ENCODE assay signal across 15 cellular contexts in the genomic region with DNA sequence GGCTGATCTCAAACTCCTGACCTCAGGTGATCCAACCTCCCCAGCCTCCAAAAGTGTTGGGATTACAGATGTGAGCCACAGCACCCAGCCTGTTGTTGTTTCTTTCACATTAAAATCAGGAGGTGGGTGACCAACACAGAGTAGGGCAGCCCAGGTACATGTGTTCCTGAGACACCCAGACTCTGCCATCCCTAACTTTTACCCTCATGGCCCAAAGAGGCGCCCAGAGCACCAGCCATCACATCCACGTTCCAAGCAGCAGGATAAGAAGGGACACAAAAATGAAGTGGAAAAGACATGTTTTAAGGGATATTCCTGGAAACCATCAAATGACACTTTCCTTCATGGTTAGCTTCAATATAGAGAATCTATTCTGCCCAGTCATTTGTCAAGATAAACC.
A peak's percentile ranks its signal among the peaks of the same experiment; 100 is the strongest.
DNase-seq lines count a peak whose midpoint lies in the region; ATAC-seq and TF ChIP-seq lines count a peak whose summit lies in the region.
"Had no signal": no experiment of that assay in that cellular context is flagged by ENCODE, and none has a peak within 500 bp of the region (broad histone marks: within the 10 kb centered on the region; RNA-seq: fewer than 3 reads in every experiment).

No MANE protein-coding gene starts in this region.

- H3K27me3 Mint-ChIP-seq in activated T-cell treated with anti-CD3 and anti-CD28 coated beads, Interleukin-2, amount 50 U/mL, for 72 hours (ENCODE audit: low read depth): no peaks in the 10 kb centered on the region
- H3K27me3 Mint-ChIP-seq in T-helper 17 cell: no peaks in the 10 kb centered on the region
- no peaks in the 10 kb centered on the region for H3K27me3 Mint-ChIP-seq in endodermal cell (ENCODE audit: insufficient read depth)
- no peaks in the 10 kb centered on the region for H3K27me3 Mint-ChIP-seq in type B pancreatic cell

- no peaks in the 10 kb centered on the region for H3K9me3 ChIP-seq in T-helper 17 cell (ENCODE audit: control insufficient read depth, low read length, poor library complexity, severe bottlenecking)
- peaks cover 5% of the 10 kb centered on the region for H3K9me3 ChIP-seq in endodermal cell (ENCODE audit: control insufficient read depth, low read length)

- no peak overlapping the region for H3K27ac Mint-ChIP-seq in activated T-cell treated with anti-CD3 and anti-CD28 coated beads, Interleukin-2, amount 50 U/mL, for 72 hours
- H3K27ac Mint-ChIP-seq in T-helper 17 cell: peak overlapping the region; percentile 96
- no peak overlapping the region for H3K27ac Mint-ChIP-seq in endodermal cell
- H3K27ac Mint-ChIP-seq in type B pancreatic cell: peak overlapping the region; percentile 48

- H3K4me3 ChIP-seq in endodermal cell (ENCODE audit: low read length): peak overlapping the region; percentile 53
- H3K4me3 ChIP-seq: spleen had no signal

- H3K9me3 Mint-ChIP-seq in activated T-cell treated with anti-CD3 and anti-CD28 coated beads, Interleukin-2, amount 50 U/mL, for 72 hours: no peaks in the 10 kb centered on the region
- H3K9me3 Mint-ChIP-seq in endodermal cell: no peaks in the 10 kb centered on the region
- peaks cover 4% of the 10 kb centered on the region for H3K9me3 Mint-ChIP-seq in type B pancreatic cell

- no peaks in the 10 kb centered on the region for H3K27me3 ChIP-seq in endodermal cell (ENCODE audit: control insufficient read depth, insufficient read depth, low read length, poor library complexity, severe bottlenecking)
- H3K27me3 ChIP-seq: spleen had no signal

- no peaks in the 10 kb centered on the region for H3K36me3 ChIP-seq in endodermal cell (ENCODE audit: control insufficient read depth, insufficient read depth, low read length)
- H3K36me3 ChIP-seq: spleen had no signal

- no peak for DNase-seq in activated T-cell treated with anti-CD3 and anti-CD28 coated beads, Interleukin-2, amount 50 U/mL, for 72 hours
- DNase-seq in activated T-cell treated with anti-CD3 and anti-CD28 coated beads, Interleukin-2, amount 50 U/mL, for 48 hours: no peak
- DNase-seq in T-helper 17 cell: no peak
- no peak for DNase-seq in endodermal cell
- no peak for DNase-seq in type B pancreatic cell (ENCODE audit: extremely low spot score, unreplicated experiment)
- no peak for DNase-seq in effector CD4-positive, alpha-beta T cell
- DNase-seq: activated CD4-positive, CD25-positive, alpha-beta regulatory T cell; NCI-H82; OCI-M1; SIG-M5; spleen; stimulated activated CD4-positive, alpha-beta T cell treated with anti-CD3 and anti-CD28 coated beads, Interleukin-4, amount 100 ng/mL, for 4 hours had no signal

- 86% methylated on average over 2 of the region's 2 CpGs; no CpG with 5 or more reads in 1 of the 2 experiments for WGBS in endodermal cell (ENCODE audit: insufficient coverage in 1 of 2, insufficient read length in 1 of 2), 2 experiments

- no peak overlapping the region for H3K27ac ChIP-seq in endodermal cell (ENCODE audit: low read depth, low read length)

- no peak for ATAC-seq in activated T-cell treated with anti-CD3 and anti-CD28 coated beads, Interleukin-2, amount 50 U/mL, for 72 hours (replicated peaks in 1 of 2)
- ATAC-seq in T-helper 17 cell: no peak
- ATAC-seq in GM21723 (IDR thresholded peaks at IDR 0.05; ENCODE audit: unreplicated experiment): no peak
- no peak for ATAC-seq in HG02870 (IDR thresholded peaks at IDR 0.05; ENCODE audit: unreplicated experiment)
- ATAC-seq: left lobe of liver had no signal

- peaks cover 12 to 13% of the 10 kb centered on the region in 2 donors for H3K36me3 Mint-ChIP-seq in activated T-cell treated with anti-CD3 and anti-CD28 coated beads, Interleukin-2, amount 50 U/mL, for 72 hours (ENCODE audit: insufficient read depth in 2 of 2)
- H3K36me3 Mint-ChIP-seq in T-helper 17 cell (ENCODE audit: low read depth) (no peaks in the 10 kb centered on the region), endodermal cell (ENCODE audit: low read depth) (no peaks in the 10 kb centered on the region), type B pancreatic cell (no peaks in the 10 kb centered on the region)

- TF ChIP-seq CTCF in endodermal cell (conservative IDR thresholded peaks at IDR 0.05) (no peak), type B pancreatic cell (conservative IDR thresholded peaks at IDR 0.05) (no peak)

- peaks cover 77% of the 10 kb centered on the region for H3K4me1 Mint-ChIP-seq in activated T-cell treated with anti-CD3 and anti-CD28 coated beads, Interleukin-2, amount 50 U/mL, for 72 hours (ENCODE audit: low read depth)
- H3K4me1 Mint-ChIP-seq in T-helper 17 cell (peaks cover 49% of the 10 kb centered on the region), endodermal cell (peaks cover 31% of the 10 kb centered on the region), type B pancreatic cell (ENCODE audit: unreplicated experiment) (peaks cover 15% of the 10 kb centered on the region)

- no peak overlapping the region for H3K9ac ChIP-seq in endodermal cell (ENCODE audit: extremely low read depth, low read length, poor library complexity, severe bottlenecking)

- H3K4me1 ChIP-seq in endodermal cell (ENCODE audit: control insufficient read depth, insufficient read depth, low read length): peaks cover 8% of the 10 kb centered on the region

- peak overlapping the region; percentile 61 to 75 for H3K4me3 Mint-ChIP-seq in activated T-cell treated with anti-CD3 and anti-CD28 coated beads, Interleukin-2, amount 50 U/mL, for 72 hours
- no peak overlapping the region for H3K4me3 Mint-ChIP-seq in T-helper 17 cell
- H3K4me3 Mint-ChIP-seq in endodermal cell: no peak overlapping the region
- H3K4me3 Mint-ChIP-seq in type B pancreatic cell: no peak overlapping the region

Comparison
In these comparisons a context has a peak if more than half of its experiments do, and no peak if none do; other contexts are left out.
1. H3K27ac Mint-ChIP-seq: peak in T-helper 17 cell (single experiment) and type B pancreatic cell (single experiment); none in activated T-cell treated with anti-CD3 and anti-CD28 coated beads, Interleukin-2, amount 50 U/mL, for 72 hours (single experiment) and endodermal cell (single experiment).
2. H3K4me3 Mint-ChIP-seq: peak in activated T-cell treated with anti-CD3 and anti-CD28 coated beads, Interleukin-2, amount 50 U/mL, for 72 hours (2 of 2); none in T-helper 17 cell (single experiment), endodermal cell (single experiment) and type B pancreatic cell (single experiment).